26 cellular contexts compared by ENCODE assay signal in the genomic region with DNA sequence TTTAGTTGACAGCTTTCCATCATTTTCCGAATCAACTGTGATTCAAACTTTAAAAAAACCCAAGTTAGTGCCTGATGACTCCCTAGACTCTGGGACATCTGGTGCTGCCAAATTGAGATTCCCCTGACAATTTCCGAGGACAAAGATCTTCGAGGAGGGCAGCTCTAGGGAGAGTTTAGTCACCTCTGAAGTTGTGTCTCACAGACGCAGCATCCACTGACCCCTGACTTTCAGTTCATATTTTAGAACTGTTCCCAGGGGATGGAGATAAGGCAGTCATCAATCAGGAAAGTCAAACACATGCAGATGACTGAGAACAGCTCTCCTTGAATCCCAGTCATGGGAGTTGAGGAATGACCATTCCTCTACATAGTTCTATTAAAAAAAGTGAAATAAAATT.
"Had no signal": no experiment of that assay in that cellular context is flagged by ENCODE, and none has a peak within 500 bp of the region (broad histone marks: within the 10 kb centered on the region; RNA-seq: fewer than 3 reads in every experiment).

No MANE protein-coding gene starts in this region.

- H3K27ac ChIP-seq: brain microvascular endothelial cell, cardiac muscle cell, KMS-11, SJSA1 had no signal

- H3K4me1 ChIP-seq: SJSA1 had no signal

- H3K36me3 Mint-ChIP-seq: activated naive CD8-positive, alpha-beta T cell had no signal

- H3K9me3 ChIP-seq: MG63, SJSA1 had no signal

- ATAC-seq: activated T-helper 17 cell treated with anti-CD3 and anti-CD28 coated beads, Interleukin-2, amount 50 U/mL, for 72 hours; PC-3; SK-N-SH treated with all-trans-retinoic acid at 6 μM for 48 hours had no signal

- H3K36me3 ChIP-seq: brain microvascular endothelial cell, cardiac muscle cell, MG63, SJSA1 had no signal

- H3K4me3 Mint-ChIP-seq: activated B cell treated with CpG ODN at 0.5 μM for 24 hours; activated CD4-positive, alpha-beta memory T cell treated with anti-CD3 and anti-CD28 coated beads, Interleukin-2, amount 10 ng/mL, durations not matched to agents 7 days and 5 days; activated naive CD4-positive, alpha-beta T cell treated with anti-CD3 and anti-CD28 coated beads for 36 hours; activated naive CD8-positive, alpha-beta T cell; activated T-helper 17 cell treated with anti-CD3 and anti-CD28 coated beads, Interleukin-2, amount 50 U/mL, for 72 hours; T-helper 1 cell treated with Interleukin-12 subunit alpha and Interleukin-12 subunit beta and Interleukin-4 antibody, amounts not matched to agents 30 μg/mL and 1 μg/mL, for 36 hours had no signal

- H3K9me3 Mint-ChIP-seq: activated B cell treated with CpG ODN at 0.5 μM for 24 hours; activated T-helper 17 cell treated with anti-CD3 and anti-CD28 coated beads, Interleukin-2, amount 50 U/mL, for 72 hours had no signal

- DNase-seq: activated B cell treated with CpG ODN at 0.5 μM for 24 hours; activated CD4-positive, alpha-beta memory T cell treated with anti-CD3 and anti-CD28 coated beads, Interleukin-2, amount 10 ng/mL, durations not matched to agents 7 days and 5 days; activated CD4-positive, alpha-beta T cell treated with anti-CD3 and anti-CD28 coated beads, Interleukin-2, amount 50 U/mL, for 1 hour; activated gamma-delta T cell; activated naive CD4-positive, alpha-beta T cell treated with anti-CD3 and anti-CD28 coated beads for 36 hours; activated T-cell treated with anti-CD3 and anti-CD28 coated beads for 4 hours; activated T-cell treated with anti-CD3 and anti-CD28 coated beads, Interleukin-2, amount 50 U/mL, for 48 hours; brain microvascular endothelial cell; cerebellar nuclear complex; MV-4-11; NCI-H1092 treated with DMSO at 0.1 percent for 48 hours; NCI-H1417 treated with DMSO at 0.1 percent for 48 hours; NCI-H1694; NCI-H2029 treated with DMSO at 0.1 percent for 48 hours; NCI-H510A treated with DMSO at 0.1 percent for 48 hours; PC-3; SHP77 had no signal

- H3K4me2 ChIP-seq: KMS-11 had no signal

- H3K4me1 Mint-ChIP-seq: activated B cell treated with CpG ODN at 0.5 μM for 24 hours; activated CD4-positive, alpha-beta memory T cell treated with anti-CD3 and anti-CD28 coated beads, Interleukin-2, amount 10 ng/mL, durations not matched to agents 7 days and 5 days; activated T-helper 17 cell treated with anti-CD3 and anti-CD28 coated beads, Interleukin-2, amount 50 U/mL, for 72 hours had no signal

- H3K4me3 ChIP-seq: cardiac muscle cell, MG63, SJSA1 had no signal

- FAIRE-seq: RCC 7860 had no signal

- H3K27ac Mint-ChIP-seq: activated B cell treated with CpG ODN at 0.5 μM for 24 hours; activated CD4-positive, alpha-beta memory T cell treated with anti-CD3 and anti-CD28 coated beads, Interleukin-2, amount 10 ng/mL, durations not matched to agents 7 days and 5 days; activated naive CD4-positive, alpha-beta T cell treated with anti-CD3 and anti-CD28 coated beads for 36 hours; activated naive CD8-positive, alpha-beta T cell; activated T-helper 17 cell treated with anti-CD3 and anti-CD28 coated beads, Interleukin-2, amount 50 U/mL, for 72 hours; T-helper 1 cell treated with Interleukin-12 subunit alpha and Interleukin-12 subunit beta and Interleukin-4 antibody, amounts not matched to agents 30 μg/mL and 1 μg/mL, for 36 hours had no signal

- H3K9ac ChIP-seq: KMS-11 had no signal

- H3K27me3 Mint-ChIP-seq: activated B cell treated with CpG ODN at 0.5 μM for 24 hours; activated CD4-positive, alpha-beta memory T cell treated with anti-CD3 and anti-CD28 coated beads, Interleukin-2, amount 10 ng/mL, durations not matched to agents 7 days and 5 days; activated naive CD8-positive, alpha-beta T cell; activated T-helper 17 cell treated with anti-CD3 and anti-CD28 coated beads, Interleukin-2, amount 50 U/mL, for 72 hours had no signal

- H3K27me3 ChIP-seq: brain microvascular endothelial cell, cardiac muscle cell, MG63, SJSA1 had no signal
